1 cellular context compared by ENCODE assay signal in the genomic region with DNA sequence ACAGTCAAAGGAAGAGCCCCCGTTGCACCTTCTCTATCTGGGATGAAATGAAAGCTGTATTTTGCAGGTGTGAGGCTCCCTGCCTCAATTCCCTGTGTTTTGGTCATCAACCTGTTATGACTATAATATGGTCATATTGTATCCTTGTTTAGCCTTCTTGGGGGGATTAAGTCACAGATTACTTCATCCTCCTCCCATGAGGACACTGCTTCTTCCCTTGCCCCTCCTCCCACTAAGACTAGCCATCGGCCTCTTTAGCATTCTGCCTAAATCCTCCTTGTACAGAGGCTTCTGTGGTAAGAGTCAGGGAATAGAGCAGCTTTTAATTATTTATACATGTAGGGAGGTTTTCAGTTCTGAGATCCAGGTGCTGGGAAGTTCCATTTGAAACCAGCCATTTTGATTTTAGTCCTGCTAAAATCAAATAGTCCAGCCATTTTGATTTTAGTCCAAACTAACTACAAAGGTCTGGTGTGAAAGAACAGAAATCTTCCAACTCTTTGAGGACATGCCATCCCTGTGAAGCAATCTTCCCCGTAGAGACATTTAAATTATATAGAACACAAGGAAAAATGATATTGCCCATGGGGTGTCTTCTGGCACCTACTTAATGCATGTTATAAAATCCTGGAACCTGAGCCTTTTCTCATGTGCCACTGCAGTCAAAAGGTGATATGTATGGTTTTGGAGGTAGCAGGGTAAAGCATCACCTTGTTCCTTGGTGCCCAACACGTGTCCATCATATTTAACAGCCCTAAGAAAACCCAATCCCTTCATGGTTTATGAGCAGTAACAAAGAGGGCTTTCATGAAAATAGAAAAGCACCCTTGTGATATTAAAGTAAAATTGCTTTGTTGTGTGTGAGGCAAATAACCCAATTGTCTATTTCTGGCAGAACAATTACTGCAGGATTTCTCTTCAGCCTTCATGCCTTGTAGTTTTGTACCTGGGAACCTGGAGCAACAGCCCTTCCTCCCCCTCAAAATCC.
TF ChIP-seq lines count a peak whose summit lies in the region.

No MANE protein-coding gene starts in this region.

TF ChIP-seq in WTC11, 78 proteins besides CTCF, POLR2A, EP300 and RAD21 (continued from another document):
- TF ChIP-seq, protein P1, sequence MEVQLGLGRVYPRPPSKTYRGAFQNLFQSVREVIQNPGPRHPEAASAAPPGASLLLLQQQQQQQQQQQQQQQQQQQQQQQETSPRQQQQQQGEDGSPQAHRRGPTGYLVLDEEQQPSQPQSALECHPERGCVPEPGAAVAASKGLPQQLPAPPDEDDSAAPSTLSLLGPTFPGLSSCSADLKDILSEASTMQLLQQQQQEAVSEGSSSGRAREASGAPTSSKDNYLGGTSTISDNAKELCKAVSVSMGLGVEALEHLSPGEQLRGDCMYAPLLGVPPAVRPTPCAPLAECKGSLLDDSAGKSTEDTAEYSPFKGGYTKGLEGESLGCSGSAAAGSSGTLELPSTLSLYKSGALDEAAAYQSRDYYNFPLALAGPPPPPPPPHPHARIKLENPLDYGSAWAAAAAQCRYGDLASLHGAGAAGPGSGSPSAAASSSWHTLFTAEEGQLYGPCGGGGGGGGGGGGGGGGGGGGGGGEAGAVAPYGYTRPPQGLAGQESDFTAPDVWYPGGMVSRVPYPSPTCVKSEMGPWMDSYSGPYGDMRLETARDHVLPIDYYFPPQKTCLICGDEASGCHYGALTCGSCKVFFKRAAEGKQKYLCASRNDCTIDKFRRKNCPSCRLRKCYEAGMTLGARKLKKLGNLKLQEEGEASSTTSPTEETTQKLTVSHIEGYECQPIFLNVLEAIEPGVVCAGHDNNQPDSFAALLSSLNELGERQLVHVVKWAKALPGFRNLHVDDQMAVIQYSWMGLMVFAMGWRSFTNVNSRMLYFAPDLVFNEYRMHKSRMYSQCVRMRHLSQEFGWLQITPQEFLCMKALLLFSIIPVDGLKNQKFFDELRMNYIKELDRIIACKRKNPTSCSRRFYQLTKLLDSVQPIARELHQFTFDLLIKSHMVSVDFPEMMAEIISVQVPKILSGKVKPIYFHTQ (CRISPR knock-in tag; IDR thresholded peaks at IDR 0.05): no peak
